Comparison of ENCODE assay signal across 22 cellular contexts in the genomic region with DNA sequence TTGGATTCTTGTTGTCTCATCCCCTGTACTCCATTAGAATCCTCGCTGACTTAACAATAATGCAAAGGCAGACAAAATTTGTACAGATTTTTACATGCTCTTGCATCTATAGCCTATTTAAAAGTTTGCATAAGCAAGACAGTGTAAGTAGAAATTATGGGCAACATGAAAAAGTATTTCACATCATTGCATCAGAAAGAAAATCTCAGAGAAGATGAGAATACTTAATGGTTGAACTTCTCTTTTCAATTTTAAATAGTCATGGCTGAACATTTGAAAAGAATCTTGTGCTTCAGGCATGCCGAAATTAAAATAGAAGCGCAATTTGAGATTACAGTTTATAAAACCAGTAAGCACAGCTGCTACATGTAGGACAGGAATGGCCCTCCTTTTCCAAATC.
"Had no signal": no experiment of that assay in that cellular context is flagged by ENCODE, and none has a peak within 500 bp of the region (broad histone marks: within the 10 kb centered on the region; RNA-seq: fewer than 3 reads in every experiment).

No MANE protein-coding gene starts in this region.

- DNase-seq: activated CD4-positive, alpha-beta T cell treated with anti-CD3 and anti-CD28 coated beads for 4 hours; activated CD4-positive, alpha-beta T cell treated with anti-CD3 and anti-CD28 coated beads, Interleukin-2, amount 50 U/mL, for 4 hours; activated CD8-positive, alpha-beta memory T cell treated with anti-CD3 and anti-CD28 coated beads for 24 hours; activated effector memory CD4-positive, alpha-beta T cell treated with Interleukin-2 at 50 U/mL for 16 hours; activated naive CD4-positive, alpha-beta T cell treated with Interleukin-2 at 50 U/mL for 16 hours; activated naive CD8-positive, alpha-beta T cell treated with anti-CD3 and anti-CD28 coated beads for 36 hours; caudate nucleus; foreskin keratinocyte; left colon; mammary epithelial cell; naive thymus-derived CD4-positive, alpha-beta T cell; ovary; right lobe of liver; stimulated activated CD4-positive, alpha-beta T cell treated with anti-CD3 and anti-CD28 coated beads, Interleukin-4, amount 100 ng/mL, for 24 hours; stimulated activated naive CD8-positive, alpha-beta T cell treated with anti-CD3 and anti-CD28 coated beads, Interleukin-15, amount 100 ng/mL, for 72 hours; substantia nigra; T-helper 9 cell; thyroid gland; upper lobe of left lung had no signal

- H3K27me3 ChIP-seq: foreskin keratinocyte, ovary, right lobe of liver, thyroid gland, upper lobe of left lung had no signal

- ATAC-seq: foreskin keratinocyte; left colon; naive thymus-derived CD4-positive, alpha-beta T cell; right lobe of liver; stimulated activated effector memory CD8-positive, alpha-beta T cell treated with anti-CD3 and anti-CD28 coated beads, Interleukin-12 subunit alpha, Interleukin-12 subunit beta, amount 100 ng/mL, for 72 hours; stimulated activated naive CD8-positive, alpha-beta T cell treated with anti-CD3 and anti-CD28 coated beads, Interleukin-15, amount 100 ng/mL, for 72 hours had no signal

- H3K4me1 ChIP-seq: right lobe of liver, thyroid gland, upper lobe of left lung had no signal

- H3K9me3 ChIP-seq: ovary, right lobe of liver, thyroid gland had no signal

- H3K4me3 ChIP-seq: ovary, right lobe of liver, skin epidermis, thyroid gland, upper lobe of left lung had no signal

- H3K36me3 ChIP-seq: ovary, right lobe of liver, thyroid gland, upper lobe of left lung had no signal

- H3K27ac ChIP-seq: foreskin keratinocyte, ovary, right lobe of liver, skin epidermis, thyroid gland, upper lobe of left lung, VCaP had no signal
